Comparison of ENCODE assay signal across 11 cellular contexts in the genomic region with DNA sequence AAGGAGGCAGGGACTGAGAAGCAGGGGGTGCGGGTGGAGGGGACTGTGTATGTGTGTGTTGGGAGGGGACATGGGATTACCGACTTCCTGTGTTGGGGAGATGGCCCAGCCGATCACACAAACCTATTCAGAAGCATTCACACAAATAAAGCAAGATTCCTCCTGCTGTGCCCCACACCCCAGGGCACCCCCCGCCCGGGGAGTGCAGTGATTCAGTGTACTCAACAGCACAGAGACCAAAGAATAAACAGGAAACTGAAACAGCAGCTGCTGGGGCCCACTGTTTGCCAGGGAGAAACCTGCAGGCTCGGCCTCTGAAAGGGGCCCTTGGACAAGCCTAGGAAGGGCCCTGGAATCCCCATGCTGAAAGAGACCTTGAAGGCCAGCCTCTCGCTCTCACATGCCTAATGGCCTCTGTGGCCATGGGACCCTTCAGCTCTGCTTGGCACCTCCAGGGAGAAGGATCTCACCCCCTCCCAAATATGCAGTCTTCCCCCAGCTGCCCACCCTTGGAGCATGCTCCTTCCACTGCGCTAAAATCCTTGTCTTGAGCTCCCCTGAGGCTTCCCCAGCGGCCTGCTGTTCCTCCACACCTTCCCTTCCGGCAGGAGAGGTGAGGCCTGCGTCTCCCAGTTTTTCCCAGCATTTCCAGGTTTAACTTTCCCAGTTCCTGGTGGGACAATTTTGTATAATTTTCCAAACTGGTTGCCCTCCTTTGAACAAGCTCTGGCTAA.
DNase-seq lines count a peak whose midpoint lies in the region; ATAC-seq, FAIRE-seq and TF ChIP-seq lines count a peak whose summit lies in the region.
"Had no signal": no experiment of that assay in that cellular context is flagged by ENCODE, and none has a peak within 500 bp of the region (broad histone marks: within the 10 kb centered on the region; RNA-seq: fewer than 3 reads in every experiment).

No MANE protein-coding gene starts in this region.

- peak overlapping the region; percentile 78 for H3K27ac Mint-ChIP-seq in neural progenitor cell
- H3K27ac Mint-ChIP-seq: memory B cell had no signal

- no peak overlapping the region for H3K9ac ChIP-seq in neural progenitor cell

- TF ChIP-seq CTCF in cardiac fibroblast (IDR thresholded peaks at IDR 0.05; ENCODE audit: low read depth, low read length) (no peak), neural progenitor cell (IDR thresholded peaks at IDR 0.05) (no peak)

- H4K20me1 ChIP-seq in neural progenitor cell (ENCODE audit: low read depth): no peaks in the 10 kb centered on the region

- peak overlapping the region; percentile 74 for H2AFZ ChIP-seq in neural progenitor cell (replicated peaks)

- FAIRE-seq in H54 (lab: Jason Lieb, UNC): no peak
- FAIRE-seq: G401.6 had no signal

- no peaks in the 10 kb centered on the region for H3K79me2 ChIP-seq in neural progenitor cell (ENCODE audit: low read depth)

- H3K4me1 ChIP-seq in neural progenitor cell: peaks cover 5% of the 10 kb centered on the region

- H3K9me3 ChIP-seq in neural progenitor cell (ENCODE audit: low read depth): no peaks in the 10 kb centered on the region

- no peak overlapping the region for H3K4me3 Mint-ChIP-seq in neural progenitor cell
- H3K4me3 Mint-ChIP-seq: memory B cell had no signal

- peak overlapping the region; percentile 36 for H3K4me2 ChIP-seq in neural progenitor cell

- H3K4me1 Mint-ChIP-seq in neural progenitor cell: peaks cover 15% of the 10 kb centered on the region
- H3K4me1 Mint-ChIP-seq: memory B cell had no signal

- H3K27ac ChIP-seq in neural progenitor cell: no peak overlapping the region

- no peaks in the 10 kb centered on the region for H3K27me3 ChIP-seq in neural progenitor cell

- DNase-seq in H54 (ENCODE audit: insufficient read length, low spot score): peak; percentile 40
- peak; percentile 95 for DNase-seq in NCI-H2081 treated with DMSO at 0.1 percent for 48 hours (lab: John Stamatoyannopoulos, UW)
- peak; percentile 3 for DNase-seq in cardiac fibroblast (ENCODE audit: low read depth in 2 of 2)
- no peak for DNase-seq in neural progenitor cell (ENCODE audit: low spot score)
- DNase-seq in NCI-H526 (lab: John Stamatoyannopoulos, UW): no peak
- no peak for DNase-seq in Kasumi-1 (lab: John Stamatoyannopoulos, UW)

- H3K4me3 ChIP-seq in cardiac fibroblast (replicated peaks in 1 of 2; ENCODE audit: low read depth in 2 of 2, low read length in 2 of 2) (no peak overlapping the region), neural progenitor cell (no peak overlapping the region)

- peaks cover 5% of the 10 kb centered on the region for H3K9me3 Mint-ChIP-seq in neural progenitor cell

- no peak for TF ChIP-seq POLR2A in H54 (IDR thresholded peaks at IDR 0.05; ENCODE audit: low read depth, low read length)

- no peaks in the 10 kb centered on the region for H3K36me3 ChIP-seq in neural progenitor cell

- no peaks in the 10 kb centered on the region for H3F3A ChIP-seq in neural progenitor cell (ENCODE audit: low read depth)

- ATAC-seq in HG03196 (IDR thresholded peaks at IDR 0.05; ENCODE audit: unreplicated experiment) (no peak), GM21576 (IDR thresholded peaks at IDR 0.05; ENCODE audit: unreplicated experiment) (no peak)
- ATAC-seq: activated naive CD4-positive, alpha-beta T cell treated with anti-CD3 and anti-CD28 coated beads, Interleukin-2, amount 50 U/mL, for 72 hours had no signal

- no peaks in the 10 kb centered on the region for H3K36me3 Mint-ChIP-seq in neural progenitor cell
- H3K36me3 Mint-ChIP-seq: memory B cell had no signal

- no peaks in the 10 kb centered on the region for H3K27me3 Mint-ChIP-seq in neural progenitor cell (ENCODE audit: insufficient read depth, low read depth)

Comparison
In these comparisons a context has a peak if more than half of its experiments do, and no peak if none do; other contexts are left out.
1. DNase-seq: peak in H54 (single experiment), NCI-H2081 treated with DMSO at 0.1 percent for 48 hours (single experiment) and cardiac fibroblast (2 of 2); none in neural progenitor cell (single experiment), NCI-H526 (0 of 2) and Kasumi-1 (0 of 2).